Comparison of ENCODE assay signal across 8 cellular contexts in the genomic region with DNA sequence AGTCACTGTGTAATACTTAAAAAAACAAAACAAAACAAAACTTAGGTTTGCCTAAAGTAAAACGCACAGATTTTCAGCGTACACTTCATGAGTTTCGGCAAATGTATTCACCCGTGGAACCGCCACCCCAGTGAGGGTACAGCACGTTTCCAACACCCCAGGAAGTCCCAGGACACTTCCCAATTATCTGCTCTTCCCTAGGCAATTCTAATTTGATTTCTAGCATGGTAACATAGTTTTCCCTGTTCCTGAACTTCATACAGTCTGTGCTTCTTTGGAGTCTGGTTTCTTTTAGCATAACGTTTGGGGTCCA. TPM values are rescaled to one million over a fixed set of nuclear protein-coding genes. Genes with fewer than 3 reads are reported as not detected.
A peak's percentile ranks its signal among the peaks of the same experiment; 100 is the strongest.
DNase-seq lines count a peak whose midpoint lies in the region; TF ChIP-seq lines count a peak whose summit lies in the region.

No MANE protein-coding gene starts in this region.

- CTCF ChIA-PET in Calu3 (lab: Charles Lee) = no interaction called here

- peak overlapping the region; percentile 95 for H3K27ac ChIP-seq in muscle layer of colon (ENCODE audit: low read depth, low read length)

- H3K36me3 Mint-ChIP-seq in Calu3 (ENCODE audit: insufficient read depth, unreplicated experiment) = peaks cover 26% of the 10 kb centered on the region
- H3K36me3 Mint-ChIP-seq in chondrocyte (ENCODE audit: low read depth) = no peaks in the 10 kb centered on the region

- no peaks in the 10 kb centered on the region for H3K36me3 ChIP-seq in muscle layer of colon (ENCODE audit: insufficient read depth, low read length)

- H3K9me3 Mint-ChIP-seq in Calu3 (ENCODE audit: low read depth, unreplicated experiment) (no peaks in the 10 kb centered on the region), chondrocyte (ENCODE audit: low read depth) (no peaks in the 10 kb centered on the region)

- no peak overlapping the region for H3K4me3 Mint-ChIP-seq in Calu3 (ENCODE audit: low read depth, unreplicated experiment)
- H3K4me3 Mint-ChIP-seq in chondrocyte (ENCODE audit: unreplicated experiment) = no peak overlapping the region

- peak overlapping the region; percentile 80 for H3K4me3 ChIP-seq in Jurkat, Clone E6-1 (ENCODE audit: low read length)
- H3K4me3 ChIP-seq in muscle layer of colon (ENCODE audit: low read depth in 1 of 2, low read length in 2 of 2) = peak overlapping the region; percentile 59 to 94

- TF ChIP-seq CTCF in Calu3 (IDR thresholded peaks at IDR 0.05; ENCODE audit: unreplicated experiment) (no peak), chondrocyte (IDR thresholded peaks at IDR 0.05) (no peak)

- DNase-seq in Calu3 (no peak), chondrocyte (ENCODE audit: low spot score) (no peak), islet precursor cell (no peak), DMS79 (lab: John Stamatoyannopoulos, UW) (no peak), pons (ENCODE audit: low spot score) (no peak), DMS153 treated with DMSO at 0.1 percent for 48 hours (lab: John Stamatoyannopoulos, UW; ENCODE audit: unreplicated experiment) (no peak)
- no peak for DNase-seq in Jurkat, Clone E6-1 (ENCODE audit: low read depth, low spot score)

- H3K27me3 Mint-ChIP-seq in Calu3 (ENCODE audit: unreplicated experiment) = no peaks in the 10 kb centered on the region
- H3K27me3 Mint-ChIP-seq in chondrocyte (ENCODE audit: low read depth) = no peaks in the 10 kb centered on the region

- H3K4me1 Mint-ChIP-seq in Calu3 (ENCODE audit: low read depth, unreplicated experiment) = no peaks in the 10 kb centered on the region
- H3K4me1 Mint-ChIP-seq in chondrocyte (ENCODE audit: low read depth) = peaks cover 25% of the 10 kb centered on the region

- peaks cover 9% of the 10 kb centered on the region for H3K4me1 ChIP-seq in muscle layer of colon (ENCODE audit: insufficient read depth, low read length)

- intact Hi-C loops in Calu3 (cut with micrococcal nuclease; ENCODE audit: unreplicated experiment) = loop anchor here (5.0 kb wide), 1 partner anchor 61 kb away; no protein-coding TSS in a partner anchor

- no peaks in the 10 kb centered on the region for H3K9me3 ChIP-seq in muscle layer of colon (ENCODE audit: low read length)

- H3K27me3 ChIP-seq in muscle layer of colon (ENCODE audit: control insufficient read depth in 1 of 2, insufficient read depth in 2 of 2, low read length in 2 of 2) = no peaks in the 10 kb centered on the region

- H3K9ac ChIP-seq in muscle layer of colon (ENCODE audit: low read length) = peak overlapping the region; percentile 52

- no TSS peak for BruUV-seq in Calu3 (replicated peaks; lab: Mats Ljungman, UMichigan)

- H3K27ac Mint-ChIP-seq in Calu3 (ENCODE audit: unreplicated experiment) (peak overlapping the region; percentile 85), chondrocyte (ENCODE audit: unreplicated experiment) (peak overlapping the region; percentile 90)

RNA-seq across cellular contexts. Expression of a gene that starts 0.5 kb away (rescaled TPM):
- total RNA-seq in Calu3 (2022) = 42.4 and 56.4 TPM in 2 replicates
- 34.1 TPM for polyA plus RNA-seq in Jurkat, Clone E6-1 (2012; ENCODE audit: insufficient read depth, insufficient read length)
- 52.1 to 58.3 TPM (median 52.8 TPM) in 3 replicates for total RNA-seq in chondrocyte
